ENCODE assay signal across 21 cellular contexts in the genomic region with DNA sequence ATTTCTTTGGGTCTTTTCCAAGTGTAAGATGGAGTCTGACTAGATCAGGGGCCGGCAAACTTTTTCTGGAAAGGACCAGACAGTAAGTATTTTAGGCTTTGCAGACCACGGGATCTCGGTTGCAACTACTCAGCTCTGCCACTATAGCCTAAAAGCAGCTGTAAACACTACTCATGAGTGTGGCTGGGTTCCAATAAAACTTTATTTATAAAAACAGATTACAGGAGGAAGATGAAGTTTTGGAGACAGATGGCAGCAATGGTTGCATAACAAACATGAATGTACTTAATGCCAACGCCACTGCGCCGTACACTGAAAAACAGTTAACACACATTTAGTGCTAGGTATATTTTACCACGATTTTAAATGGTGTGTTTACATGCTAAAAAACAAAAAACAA.
"Had no signal": no experiment of that assay in that cellular context is flagged by ENCODE, and none has a peak within 500 bp of the region (broad histone marks: within the 10 kb centered on the region; RNA-seq: fewer than 3 reads in every experiment).

No MANE protein-coding gene starts in this region.

- H3K9me3 ChIP-seq: heart right ventricle, left ventricle myocardium inferior, right atrium auricular region, spleen, suprapubic skin, thoracic aorta, tibial artery, upper lobe of right lung had no signal

- H3K4me1 ChIP-seq: right atrium auricular region, upper lobe of right lung had no signal

- H3K36me3 ChIP-seq: right atrium auricular region, thoracic aorta had no signal

- H3K4me2 ChIP-seq: hepatocyte had no signal

- DNase-seq: heart right ventricle; islet precursor cell; left ventricle myocardium inferior; mesendoderm; naive B cell; nucleus accumbens; small intestine; spleen; stimulated activated CD4-positive, alpha-beta T cell treated with anti-CD3 and anti-CD28 coated beads, Interleukin-4, amount 100 ng/mL, for 24 hours; stimulated activated naive CD4-positive, alpha-beta T cell; tibial artery; upper lobe of right lung had no signal

- FAIRE-seq: small intestine, urothelium cell line had no signal

- H3K27me3 ChIP-seq: heart right ventricle, hepatocyte, right atrium auricular region, spleen, suprapubic skin, tibial artery, upper lobe of right lung had no signal

- H3K4me3 ChIP-seq: heart right ventricle, hepatocyte, left ventricle myocardium inferior, lung, right atrium auricular region, spleen, suprapubic skin, thoracic aorta, tibial artery, upper lobe of right lung had no signal

- H2AFZ ChIP-seq: hepatocyte had no signal

- H3K27ac ChIP-seq: heart right ventricle, hepatocyte, left ventricle myocardium inferior, right atrium auricular region, spleen, suprapubic skin, thoracic aorta, tibial artery, upper lobe of right lung had no signal

- ATAC-seq: heart right ventricle; natural killer cell treated with Interleukin-12 subunit alpha and Interleukin-12 subunit beta and Interleukin-15 and Interleukin-18, amount 100 ng/mL, for 72 hours; sciatic nerve; stimulated activated effector memory CD8-positive, alpha-beta T cell treated with anti-CD3 and anti-CD28 coated beads, Interleukin-12 subunit alpha, Interleukin-12 subunit beta, amount 100 ng/mL, for 72 hours; upper lobe of right lung had no signal
